Comparison of ENCODE assay signal across 12 cellular contexts in genomic region chr21:41752231-41752681, GRCh38. TPM values are rescaled to one million over a fixed set of nuclear protein-coding genes. Genes with fewer than 3 reads are reported as not detected.
DNase-seq lines count a peak whose midpoint lies in the region; ATAC-seq, FAIRE-seq and TF ChIP-seq lines count a peak whose summit lies in the region.
"Had no signal": no experiment of that assay in that cellular context is flagged by ENCODE, and none has a peak within 500 bp of the region (broad histone marks: within the 10 kb centered on the region; RNA-seq: fewer than 3 reads in every experiment).

No MANE protein-coding gene starts in this region.

- TF ChIP-seq CTCF in NB4 (IDR thresholded peaks at IDR 0.05; ENCODE audit: low read depth, low read length), result no peak
- no peak for TF ChIP-seq CTCF in H1 (IDR thresholded peaks at IDR 0.05; ENCODE audit: control extremely low read depth in 1 of 3, insufficient read depth in 1 of 3, low read depth in 1 of 3, low read length in 3 of 3)
- no peak for TF ChIP-seq CTCF in nephron progenitor cell (IDR thresholded peaks at IDR 0.05)

- peak overlapping the region; percentile 59; the same call in 1 of the 2 replicates for H4K8ac ChIP-seq in H1 (ENCODE audit: extremely low read depth, insufficient read depth, low read length)

- no peak overlapping the region for H4K5ac ChIP-seq in H1 (ENCODE audit: insufficient read length, low read depth, low read length)

- H3K23me2 ChIP-seq in H1 (ENCODE audit: low read depth, low read length), result no peaks in the 10 kb centered on the region

- H3K56ac ChIP-seq in H1 (replicated peaks; ENCODE audit: insufficient read length, low read depth, low read length), result no peak overlapping the region

- no peaks in the 10 kb centered on the region; a peak in 2 of 7 replicates for H3K27me3 ChIP-seq in H1 (replicated peaks in 1 of 4; ENCODE audit: control insufficient read depth in 3 of 4, extremely low read depth in 1 of 4, insufficient read depth in 3 of 4, low read length in 3 of 4)

- H3K4me3 ChIP-seq in NB4 (ENCODE audit: low read depth, low read length) (no peak overlapping the region), H1 (ENCODE audit: extremely low read depth in 1 of 4, insufficient read depth in 2 of 4, low read depth in 3 of 4, low read length in 4 of 4) (no peak overlapping the region)

- H3K9ac ChIP-seq in H1 (replicated peaks in 1 of 4; ENCODE audit: extremely low read depth in 1 of 4, low read depth in 3 of 4, low read length in 3 of 4), result no peak overlapping the region

- no peak for FAIRE-seq in H1 (lab: Jason Lieb, UNC)

- no peak overlapping the region; a peak in 1 of 4 replicates for H3K4me2 ChIP-seq in H1 (ENCODE audit: insufficient read depth in 1 of 2, low read depth in 2 of 2, low read length in 2 of 2)

- H3K27ac ChIP-seq in H1 (ENCODE audit: low read depth, low read length), result no peak overlapping the region

- DNase-seq in Caki2 (ENCODE audit: low read depth) (peak; percentile 67), NB4 (ENCODE audit: low read depth) (peak; percentile 32), H1 (ENCODE audit: low read depth in 1 of 2, low spot score in 2 of 2) (no peak), nephron progenitor cell (no peak), activated gamma-delta T cell (lab: John Stamatoyannopoulos, UW) (no peak)
- no peak for DNase-seq in naive thymus-derived CD8-positive, alpha-beta T cell
- DNase-seq in activated CD8-positive, alpha-beta T cell treated with anti-CD3 and anti-CD28 coated beads, Interleukin-2, amount 10 ng/mL, durations not matched to agents 7 days and 5 days, result no peak
- DNase-seq: naive B cell, NCI-H1930, SW 1271 had no signal

- ATAC-seq in HG03460 (IDR thresholded peaks at IDR 0.05; ENCODE audit: unreplicated experiment), result no peak
- no peak for ATAC-seq in naive thymus-derived CD8-positive, alpha-beta T cell
- no peak for ATAC-seq in activated CD8-positive, alpha-beta T cell treated with anti-CD3 and anti-CD28 coated beads, Interleukin-2, amount 10 ng/mL, durations not matched to agents 7 days and 5 days

- H3K4me1 ChIP-seq in H1 (replicated peaks in 1 of 4; ENCODE audit: control insufficient read depth in 3 of 4, insufficient read depth in 4 of 4, low read length in 3 of 4), result peaks cover 9 to 36% (median 22%) of the 10 kb centered on the region in 4 experiments

- H3K4me1 Mint-ChIP-seq in nephron progenitor cell, result peaks cover 78% of the 10 kb centered on the region
- peaks cover 0 to 3% (median 0%) of the 10 kb centered on the region in 4 donors for H3K4me1 Mint-ChIP-seq in naive thymus-derived CD8-positive, alpha-beta T cell
- peaks cover 5% of the 10 kb centered on the region for H3K4me1 Mint-ChIP-seq in activated CD8-positive, alpha-beta T cell treated with anti-CD3 and anti-CD28 coated beads, Interleukin-2, amount 10 ng/mL, durations not matched to agents 7 days and 5 days (ENCODE audit: low read depth)
- H3K4me1 Mint-ChIP-seq: naive B cell had no signal

- POLR2A ChIA-PET in H1 (lab: Charles Lee; ENCODE audit: partially characterized antibody), result interaction anchor here (4.2 kb wide), 1 partner anchor 11 kb away, joined by 23 read pairs; no protein-coding TSS in a partner anchor
- POLR2A ChIA-PET in naive thymus-derived CD8-positive, alpha-beta T cell (lab: Charles Lee), result no interaction called here
- POLR2A ChIA-PET in activated CD8-positive, alpha-beta T cell treated with anti-CD3 and anti-CD28 coated beads, Interleukin-2, amount 10 ng/mL, durations not matched to agents 7 days and 5 days (lab: Charles Lee), result no interaction called here

- no peak overlapping the region for H3K4me3 Mint-ChIP-seq in nephron progenitor cell
- no peak overlapping the region for H3K4me3 Mint-ChIP-seq in naive thymus-derived CD8-positive, alpha-beta T cell
- H3K4me3 Mint-ChIP-seq in activated CD8-positive, alpha-beta T cell treated with anti-CD3 and anti-CD28 coated beads, Interleukin-2, amount 10 ng/mL, durations not matched to agents 7 days and 5 days, result no peak overlapping the region
- H3K4me3 Mint-ChIP-seq: activated T-helper 1 cell treated with anti-CD3 and anti-CD28 coated beads, Interleukin-12 subunit alpha, Interleukin-12 subunit beta, Interleukin-2, Interleukin-4 antibody, amounts not matched to agents 30 ng/mL and 10 ng/mL and 1 ng/mL, durations not matched to agents 14 hours and 24 hours and 36 hours; naive B cell had no signal

- no peak overlapping the region for H2AFZ ChIP-seq in H1 (ENCODE audit: low read length)

- H3K36me3 Mint-ChIP-seq in nephron progenitor cell (ENCODE audit: low read depth), result no peaks in the 10 kb centered on the region
- peaks cover 0 to 8% (median 0%) of the 10 kb centered on the region in 3 donors for H3K36me3 Mint-ChIP-seq in naive thymus-derived CD8-positive, alpha-beta T cell
- no peaks in the 10 kb centered on the region for H3K36me3 Mint-ChIP-seq in activated CD8-positive, alpha-beta T cell treated with anti-CD3 and anti-CD28 coated beads, Interleukin-2, amount 10 ng/mL, durations not matched to agents 7 days and 5 days (ENCODE audit: low read depth)
- H3K36me3 Mint-ChIP-seq: naive B cell had no signal

- CTCF ChIA-PET in H1 (lab: Charles Lee; ENCODE audit: partially characterized antibody), result interaction anchor here (0.7 to 13.4 kb wide), 8 partner anchors 7 to 147 kb away, joined by 3 to 118 read pairs (median 6); no protein-coding TSS in a partner anchor
- CTCF ChIA-PET in activated CD8-positive, alpha-beta T cell treated with anti-CD3 and anti-CD28 coated beads, Interleukin-2, amount 10 ng/mL, durations not matched to agents 7 days and 5 days (lab: Charles Lee), result no interaction called here

- TF ChIP-seq EP300 in H1 (IDR thresholded peaks at IDR 0.05; ENCODE audit: borderline replicate concordance in 1 of 2, low read depth in 2 of 2, low read length in 2 of 2), result no peak

- peaks cover 3% of the 10 kb centered on the region; the same call in 1 of the 2 replicates for H3K79me1 ChIP-seq in H1 (ENCODE audit: low read depth, low read length)

- no peak overlapping the region for H4K91ac ChIP-seq in H1 (replicated peaks; ENCODE audit: insufficient read length, low read length)

- TF ChIP-seq RAD21 in H1 (IDR thresholded peaks at IDR 0.05 in 1 of 2, conservative IDR thresholded peaks at IDR 0.05 in 1 of 2; ENCODE audit: low read depth in 2 of 2, low read length in 2 of 2), result no peak

- no peak overlapping the region; the same call in 1 of the 2 replicates for H2AK5ac ChIP-seq in H1 (ENCODE audit: low read depth, low read length)

- H3K18ac ChIP-seq in H1 (ENCODE audit: extremely low read depth, low read length), result 0 out of 2 replicates have a peak overlapping the region, but pooled peaks have one; percentile 14

- WGBS in H1 (ENCODE audit: extremely low coverage in 1 of 2, insufficient coverage in 1 of 2, insufficient read length in 1 of 2, insufficient replicate concordance in 2 of 2, low coverage in 1 of 2, low lambda C conversion rate in 2 of 2, missing lambda C conversion rate in 1 of 2), 2 experiments, result 78% methylated on average over 13 of the region's 13 CpGs; no CpG with 5 or more reads in 1 of the 2 experiments

- H2BK20ac ChIP-seq in H1 (ENCODE audit: low read length), result no peak overlapping the region

- no peak overlapping the region; the same call in 1 of the 2 replicates for H2BK5ac ChIP-seq in H1 (ENCODE audit: low read depth, low read length)

- peak overlapping the region; percentile 91 for H3K27ac Mint-ChIP-seq in nephron progenitor cell
- no peak overlapping the region for H3K27ac Mint-ChIP-seq in naive thymus-derived CD8-positive, alpha-beta T cell
- no peak overlapping the region for H3K27ac Mint-ChIP-seq in activated CD8-positive, alpha-beta T cell treated with anti-CD3 and anti-CD28 coated beads, Interleukin-2, amount 10 ng/mL, durations not matched to agents 7 days and 5 days
- H3K27ac Mint-ChIP-seq: activated T-helper 1 cell treated with anti-CD3 and anti-CD28 coated beads, Interleukin-12 subunit alpha, Interleukin-12 subunit beta, Interleukin-2, Interleukin-4 antibody, amounts not matched to agents 30 ng/mL and 10 ng/mL and 1 ng/mL, durations not matched to agents 14 hours and 24 hours and 36 hours; naive B cell had no signal

- no peaks in the 10 kb centered on the region for H3K9me3 Mint-ChIP-seq in nephron progenitor cell
- no peaks in the 10 kb centered on the region for H3K9me3 Mint-ChIP-seq in naive thymus-derived CD8-positive, alpha-beta T cell
- no peaks in the 10 kb centered on the region for H3K9me3 Mint-ChIP-seq in activated CD8-positive, alpha-beta T cell treated with anti-CD3 and anti-CD28 coated beads, Interleukin-2, amount 10 ng/mL, durations not matched to agents 7 days and 5 days (ENCODE audit: insufficient read depth)
- H3K9me3 Mint-ChIP-seq: activated T-helper 1 cell treated with anti-CD3 and anti-CD28 coated beads, Interleukin-12 subunit alpha, Interleukin-12 subunit beta, Interleukin-2, Interleukin-4 antibody, amounts not matched to agents 30 ng/mL and 10 ng/mL and 1 ng/mL, durations not matched to agents 14 hours and 24 hours and 36 hours; naive B cell had no signal

- TF ChIP-seq POLR2A in NB4 (IDR thresholded peaks at IDR 0.05; ENCODE audit: extremely low read depth, insufficient read length) (no peak), H1 (IDR thresholded peaks at IDR 0.05; ENCODE audit: control extremely low read depth in 1 of 2, low read depth in 2 of 2, low read length in 2 of 2) (no peak)

- no peak overlapping the region for H2BK120ac ChIP-seq in H1 (replicated peaks; ENCODE audit: low read depth, low read length)

- H3K36me3 ChIP-seq in H1 (ENCODE audit: control insufficient read depth in 2 of 4, insufficient read depth in 4 of 4, low read length in 3 of 4), result peaks cover 0 to 3% (median 1%) of the 10 kb centered on the region in 4 experiments; a peak in 3 of 8 replicates

- in situ Hi-C loops in Caki2 (cut with HindIII; ENCODE audit: low pct_unique_long_range_greater_than_20kb, low sequenced_read_pairs), result loop anchor here (25.0 kb wide), 1 partner anchor 140 kb away; no protein-coding TSS in a partner anchor

- H3K27me3 Mint-ChIP-seq in nephron progenitor cell (ENCODE audit: low read depth, poor library complexity), result peaks cover 9% of the 10 kb centered on the region
- no peaks in the 10 kb centered on the region for H3K27me3 Mint-ChIP-seq in naive thymus-derived CD8-positive, alpha-beta T cell
- H3K27me3 Mint-ChIP-seq in activated CD8-positive, alpha-beta T cell treated with anti-CD3 and anti-CD28 coated beads, Interleukin-2, amount 10 ng/mL, durations not matched to agents 7 days and 5 days (ENCODE audit: low read depth), result no peaks in the 10 kb centered on the region

- no peak overlapping the region for H3K23ac ChIP-seq in H1 (ENCODE audit: insufficient read length)

- no peak overlapping the region for H3K14ac ChIP-seq in H1 (ENCODE audit: insufficient read length)

- peaks cover 4 to 17% of the 10 kb centered on the region in 2 experiments for H4K20me1 ChIP-seq in H1 (replicated peaks in 1 of 2; ENCODE audit: control insufficient read depth in 1 of 2, insufficient read depth in 2 of 2, low read length in 2 of 2)

- H3K79me2 ChIP-seq in H1 (ENCODE audit: control insufficient read depth in 1 of 2, insufficient read depth in 2 of 2, low read length in 2 of 2), result no peaks in the 10 kb centered on the region

- no peak overlapping the region for H2BK12ac ChIP-seq in H1 (ENCODE audit: low read depth, low read length)

- peak overlapping the region; percentile 50; the same call in 1 of the 2 replicates for H2BK15ac ChIP-seq in H1 (ENCODE audit: low read length)

- no peak overlapping the region for H3K4ac ChIP-seq in H1 (replicated peaks; ENCODE audit: insufficient read length, low read depth, low read length)

- H3K9me3 ChIP-seq in H1 (ENCODE audit: insufficient read depth in 2 of 2, low read depth in 1 of 2, low read length in 1 of 2), result no peaks in the 10 kb centered on the region

RNA-seq across cellular contexts. Expression of gene RIPK4, which starts 14.6 kb away (rescaled TPM):
- total RNA-seq in Caki2 (2014; rRNA removed; shearing (Covaris generic); ENCODE audit: low replicate concordance), result 41.2 and 42.2 TPM in 2 replicates
- total RNA-seq in H1 (2021; fragmentation: NEBNext Ultra II Directional; extraction: Animal tissue kit (Norgen Biotek cat#: 25700)), result 4.5 and 5.6 TPM in 2 replicates
- polyA plus RNA-seq in H1 (2011; rRNA removed), result 2.7 and 4.5 TPM in 2 replicates
- polyA plus RNA-seq in H1 (2011; cell fraction: cytosol; rRNA removed), result 2.8 TPM
- polyA plus RNA-seq in H1 (2011; cell fraction: nucleus; rRNA removed), result 4.9 TPM
- polyA plus RNA-seq in H1 (2012, experiment 1 of 2), result 2.6 to 5.4 TPM (median 5.1 TPM) in 4 replicates
- polyA plus RNA-seq in H1 (2012, experiment 2 of 2), result 4.1 TPM
- polyA plus RNA-seq in H1 (2013, experiment 1 of 2), result 1.8 TPM
- polyA plus RNA-seq in H1 (2013, experiment 2 of 2), result 1.7 TPM
- polyA minus RNA-seq in H1 (2011; rRNA and poly(A)+ RNA removed), result 2.7 and 3.5 TPM in 2 replicates
- 3.4 TPM for polyA minus RNA-seq in H1 (2011; cell fraction: cytosol; rRNA and poly(A)+ RNA removed)
- polyA minus RNA-seq in H1 (2011; cell fraction: nucleus; rRNA and poly(A)+ RNA removed), result 3.7 TPM
- total RNA-seq in naive thymus-derived CD8-positive, alpha-beta T cell, result 1 to 10 TPM; 1.0 to 1.1 TPM
- under 1 TPM in 1 of 3 donors, not detected in 2; 0.26 TPM for polyA plus RNA-seq in naive thymus-derived CD8-positive, alpha-beta T cell
- total RNA-seq in activated CD8-positive, alpha-beta T cell treated with anti-CD3 and anti-CD28 coated beads, Interleukin-2, amount 10 ng/mL, durations not matched to agents 7 days and 5 days, result not detected
- total RNA-seq: activated T-helper 1 cell treated with anti-CD3 and anti-CD28 coated beads, Interleukin-12 subunit alpha, Interleukin-12 subunit beta, Interleukin-2, Interleukin-4 antibody, amounts not matched to agents 30 ng/mL and 10 ng/mL and 1 ng/mL, durations not matched to agents 14 hours and 24 hours and 36 hours had no signal

Comparison
In these comparisons a context has a peak if more than half of its experiments do, and no peak if none do; other contexts are left out.
1. DNase-seq: peak in Caki2 (single experiment) and NB4 (single experiment); none in H1 (0 of 2), nephron progenitor cell (single experiment), activated gamma-delta T cell (single experiment), naive thymus-derived CD8-positive, alpha-beta T cell (0 of 10) and activated CD8-positive, alpha-beta T cell treated with anti-CD3 and anti-CD28 coated beads, Interleukin-2, amount 10 ng/mL, durations not matched to agents 7 days and 5 days (single experiment).